Comparison of ENCODE assay signal across 2 cellular contexts in genomic region chr2:20179179-20179754, GRCh38.
TF ChIP-seq lines count a peak whose summit lies in the region.

No MANE protein-coding gene starts in this region.

TF ChIP-seq in SK-N-SH, 30 proteins besides CTCF, POLR2A, EP300 and RAD21 (continued from another document):
- TF ChIP-seq RCOR1 (IDR thresholded peaks at IDR 0.05; ENCODE audit: low read length), result no peak
- TF ChIP-seq, protein P1, sequence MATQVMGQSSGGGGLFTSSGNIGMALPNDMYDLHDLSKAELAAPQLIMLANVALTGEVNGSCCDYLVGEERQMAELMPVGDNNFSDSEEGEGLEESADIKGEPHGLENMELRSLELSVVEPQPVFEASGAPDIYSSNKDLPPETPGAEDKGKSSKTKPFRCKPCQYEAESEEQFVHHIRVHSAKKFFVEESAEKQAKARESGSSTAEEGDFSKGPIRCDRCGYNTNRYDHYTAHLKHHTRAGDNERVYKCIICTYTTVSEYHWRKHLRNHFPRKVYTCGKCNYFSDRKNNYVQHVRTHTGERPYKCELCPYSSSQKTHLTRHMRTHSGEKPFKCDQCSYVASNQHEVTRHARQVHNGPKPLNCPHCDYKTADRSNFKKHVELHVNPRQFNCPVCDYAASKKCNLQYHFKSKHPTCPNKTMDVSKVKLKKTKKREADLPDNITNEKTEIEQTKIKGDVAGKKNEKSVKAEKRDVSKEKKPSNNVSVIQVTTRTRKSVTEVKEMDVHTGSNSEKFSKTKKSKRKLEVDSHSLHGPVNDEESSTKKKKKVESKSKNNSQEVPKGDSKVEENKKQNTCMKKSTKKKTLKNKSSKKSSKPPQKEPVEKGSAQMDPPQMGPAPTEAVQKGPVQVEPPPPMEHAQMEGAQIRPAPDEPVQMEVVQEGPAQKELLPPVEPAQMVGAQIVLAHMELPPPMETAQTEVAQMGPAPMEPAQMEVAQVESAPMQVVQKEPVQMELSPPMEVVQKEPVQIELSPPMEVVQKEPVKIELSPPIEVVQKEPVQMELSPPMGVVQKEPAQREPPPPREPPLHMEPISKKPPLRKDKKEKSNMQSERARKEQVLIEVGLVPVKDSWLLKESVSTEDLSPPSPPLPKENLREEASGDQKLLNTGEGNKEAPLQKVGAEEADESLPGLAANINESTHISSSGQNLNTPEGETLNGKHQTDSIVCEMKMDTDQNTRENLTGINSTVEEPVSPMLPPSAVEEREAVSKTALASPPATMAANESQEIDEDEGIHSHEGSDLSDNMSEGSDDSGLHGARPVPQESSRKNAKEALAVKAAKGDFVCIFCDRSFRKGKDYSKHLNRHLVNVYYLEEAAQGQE (IDR thresholded peaks at IDR 0.05; ENCODE audit: low read depth, low read length), result no peak
- TF ChIP-seq, protein P2, sequence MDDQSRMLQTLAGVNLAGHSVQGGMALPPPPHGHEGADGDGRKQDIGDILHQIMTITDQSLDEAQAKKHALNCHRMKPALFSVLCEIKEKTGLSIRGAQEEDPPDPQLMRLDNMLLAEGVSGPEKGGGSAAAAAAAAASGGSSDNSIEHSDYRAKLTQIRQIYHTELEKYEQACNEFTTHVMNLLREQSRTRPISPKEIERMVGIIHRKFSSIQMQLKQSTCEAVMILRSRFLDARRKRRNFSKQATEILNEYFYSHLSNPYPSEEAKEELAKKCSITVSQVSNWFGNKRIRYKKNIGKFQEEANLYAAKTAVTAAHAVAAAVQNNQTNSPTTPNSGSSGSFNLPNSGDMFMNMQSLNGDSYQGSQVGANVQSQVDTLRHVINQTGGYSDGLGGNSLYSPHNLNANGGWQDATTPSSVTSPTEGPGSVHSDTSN (IDR thresholded peaks at IDR 0.05), result no peak
- TF ChIP-seq SMC3 (IDR thresholded peaks at IDR 0.05; ENCODE audit: low read depth, low read length), result no peak
- TF ChIP-seq SIN3A (IDR thresholded peaks at IDR 0.05; ENCODE audit: borderline replicate concordance, low read depth, low read length), result no peak
- TF ChIP-seq, protein P3, sequence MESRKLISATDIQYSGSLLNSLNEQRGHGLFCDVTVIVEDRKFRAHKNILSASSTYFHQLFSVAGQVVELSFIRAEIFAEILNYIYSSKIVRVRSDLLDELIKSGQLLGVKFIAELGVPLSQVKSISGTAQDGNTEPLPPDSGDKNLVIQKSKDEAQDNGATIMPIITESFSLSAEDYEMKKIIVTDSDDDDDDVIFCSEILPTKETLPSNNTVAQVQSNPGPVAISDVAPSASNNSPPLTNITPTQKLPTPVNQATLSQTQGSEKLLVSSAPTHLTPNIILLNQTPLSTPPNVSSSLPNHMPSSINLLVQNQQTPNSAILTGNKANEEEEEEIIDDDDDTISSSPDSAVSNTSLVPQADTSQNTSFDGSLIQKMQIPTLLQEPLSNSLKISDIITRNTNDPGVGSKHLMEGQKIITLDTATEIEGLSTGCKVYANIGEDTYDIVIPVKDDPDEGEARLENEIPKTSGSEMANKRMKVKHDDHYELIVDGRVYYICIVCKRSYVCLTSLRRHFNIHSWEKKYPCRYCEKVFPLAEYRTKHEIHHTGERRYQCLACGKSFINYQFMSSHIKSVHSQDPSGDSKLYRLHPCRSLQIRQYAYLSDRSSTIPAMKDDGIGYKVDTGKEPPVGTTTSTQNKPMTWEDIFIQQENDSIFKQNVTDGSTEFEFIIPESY (IDR thresholded peaks at IDR 0.05; ENCODE audit: borderline replicate concordance, low read depth), result no peak
- no peak for TF ChIP-seq FOXJ3 (CRISPR knock-in tag; IDR thresholded peaks at IDR 0.05)
- no peak for TF ChIP-seq NRF1 (IDR thresholded peaks at IDR 0.05; ENCODE audit: low read depth, low read length)
- TF ChIP-seq MEF2A (IDR thresholded peaks at IDR 0.05; ENCODE audit: borderline replicate concordance, low read depth), result no peak

TF ChIP-seq in SK-N-SH treated with all-trans-retinoic acid at 6 μM for 48 hours, 23 proteins besides CTCF, POLR2A, EP300 and RAD21 (continued from another document):
- TF ChIP-seq, protein P4, sequence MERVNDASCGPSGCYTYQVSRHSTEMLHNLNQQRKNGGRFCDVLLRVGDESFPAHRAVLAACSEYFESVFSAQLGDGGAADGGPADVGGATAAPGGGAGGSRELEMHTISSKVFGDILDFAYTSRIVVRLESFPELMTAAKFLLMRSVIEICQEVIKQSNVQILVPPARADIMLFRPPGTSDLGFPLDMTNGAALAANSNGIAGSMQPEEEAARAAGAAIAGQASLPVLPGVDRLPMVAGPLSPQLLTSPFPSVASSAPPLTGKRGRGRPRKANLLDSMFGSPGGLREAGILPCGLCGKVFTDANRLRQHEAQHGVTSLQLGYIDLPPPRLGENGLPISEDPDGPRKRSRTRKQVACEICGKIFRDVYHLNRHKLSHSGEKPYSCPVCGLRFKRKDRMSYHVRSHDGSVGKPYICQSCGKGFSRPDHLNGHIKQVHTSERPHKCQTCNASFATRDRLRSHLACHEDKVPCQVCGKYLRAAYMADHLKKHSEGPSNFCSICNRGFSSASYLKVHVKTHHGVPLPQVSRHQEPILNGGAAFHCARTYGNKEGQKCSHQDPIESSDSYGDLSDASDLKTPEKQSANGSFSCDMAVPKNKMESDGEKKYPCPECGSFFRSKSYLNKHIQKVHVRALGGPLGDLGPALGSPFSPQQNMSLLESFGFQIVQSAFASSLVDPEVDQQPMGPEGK (CRISPR knock-in tag; IDR thresholded peaks at IDR 0.05; ENCODE audit: borderline replicate concordance), result no peak
- TF ChIP-seq TOX (CRISPR knock-in tag; IDR thresholded peaks at IDR 0.05; ENCODE audit: borderline replicate concordance), result no peak
- no peak for TF ChIP-seq TCF4 (CRISPR knock-in tag; IDR thresholded peaks at IDR 0.05; ENCODE audit: borderline replicate concordance)
- TF ChIP-seq, protein P5, sequence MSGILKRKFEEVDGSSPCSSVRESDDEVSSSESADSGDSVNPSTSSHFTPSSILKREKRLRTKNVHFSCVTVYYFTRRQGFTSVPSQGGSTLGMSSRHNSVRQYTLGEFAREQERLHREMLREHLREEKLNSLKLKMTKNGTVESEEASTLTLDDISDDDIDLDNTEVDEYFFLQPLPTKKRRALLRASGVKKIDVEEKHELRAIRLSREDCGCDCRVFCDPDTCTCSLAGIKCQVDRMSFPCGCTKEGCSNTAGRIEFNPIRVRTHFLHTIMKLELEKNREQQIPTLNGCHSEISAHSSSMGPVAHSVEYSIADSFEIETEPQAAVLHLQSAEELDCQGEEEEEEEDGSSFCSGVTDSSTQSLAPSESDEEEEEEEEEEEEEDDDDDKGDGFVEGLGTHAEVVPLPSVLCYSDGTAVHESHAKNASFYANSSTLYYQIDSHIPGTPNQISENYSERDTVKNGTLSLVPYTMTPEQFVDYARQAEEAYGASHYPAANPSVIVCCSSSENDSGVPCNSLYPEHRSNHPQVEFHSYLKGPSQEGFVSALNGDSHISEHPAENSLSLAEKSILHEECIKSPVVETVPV (CRISPR knock-in tag; IDR thresholded peaks at IDR 0.05), result no peak
- no peak for TF ChIP-seq ZNF565 (CRISPR knock-in tag; conservative IDR thresholded peaks at IDR 0.05; ENCODE audit: low read depth)
- TF ChIP-seq ESRRG (CRISPR knock-in tag; IDR thresholded peaks at IDR 0.05), result no peak
- TF ChIP-seq ZNF70 (CRISPR knock-in tag; IDR thresholded peaks at IDR 0.05), result no peak
- no peak for TF ChIP-seq ZC3H10 (CRISPR knock-in tag; IDR thresholded peaks at IDR 0.05)
- TF ChIP-seq, protein P6, sequence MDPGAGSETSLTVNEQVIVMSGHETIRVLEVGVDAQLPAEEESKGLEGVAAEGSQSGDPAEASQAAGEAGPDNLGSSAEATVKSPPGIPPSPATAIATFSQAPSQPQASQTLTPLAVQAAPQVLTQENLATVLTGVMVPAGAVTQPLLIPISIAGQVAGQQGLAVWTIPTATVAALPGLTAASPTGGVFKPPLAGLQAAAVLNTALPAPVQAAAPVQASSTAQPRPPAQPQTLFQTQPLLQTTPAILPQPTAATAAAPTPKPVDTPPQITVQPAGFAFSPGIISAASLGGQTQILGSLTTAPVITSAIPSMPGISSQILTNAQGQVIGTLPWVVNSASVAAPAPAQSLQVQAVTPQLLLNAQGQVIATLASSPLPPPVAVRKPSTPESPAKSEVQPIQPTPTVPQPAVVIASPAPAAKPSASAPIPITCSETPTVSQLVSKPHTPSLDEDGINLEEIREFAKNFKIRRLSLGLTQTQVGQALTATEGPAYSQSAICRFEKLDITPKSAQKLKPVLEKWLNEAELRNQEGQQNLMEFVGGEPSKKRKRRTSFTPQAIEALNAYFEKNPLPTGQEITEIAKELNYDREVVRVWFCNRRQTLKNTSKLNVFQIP (CRISPR knock-in tag; IDR thresholded peaks at IDR 0.05; ENCODE audit: borderline replicate concordance, low read depth), result no peak
- TF ChIP-seq OSR1 (CRISPR knock-in tag; IDR thresholded peaks at IDR 0.05), result no peak
- TF ChIP-seq TSHZ2 (CRISPR knock-in tag; IDR thresholded peaks at IDR 0.05), result no peak
